24 cellular contexts compared by ENCODE assay signal in the genomic region with DNA sequence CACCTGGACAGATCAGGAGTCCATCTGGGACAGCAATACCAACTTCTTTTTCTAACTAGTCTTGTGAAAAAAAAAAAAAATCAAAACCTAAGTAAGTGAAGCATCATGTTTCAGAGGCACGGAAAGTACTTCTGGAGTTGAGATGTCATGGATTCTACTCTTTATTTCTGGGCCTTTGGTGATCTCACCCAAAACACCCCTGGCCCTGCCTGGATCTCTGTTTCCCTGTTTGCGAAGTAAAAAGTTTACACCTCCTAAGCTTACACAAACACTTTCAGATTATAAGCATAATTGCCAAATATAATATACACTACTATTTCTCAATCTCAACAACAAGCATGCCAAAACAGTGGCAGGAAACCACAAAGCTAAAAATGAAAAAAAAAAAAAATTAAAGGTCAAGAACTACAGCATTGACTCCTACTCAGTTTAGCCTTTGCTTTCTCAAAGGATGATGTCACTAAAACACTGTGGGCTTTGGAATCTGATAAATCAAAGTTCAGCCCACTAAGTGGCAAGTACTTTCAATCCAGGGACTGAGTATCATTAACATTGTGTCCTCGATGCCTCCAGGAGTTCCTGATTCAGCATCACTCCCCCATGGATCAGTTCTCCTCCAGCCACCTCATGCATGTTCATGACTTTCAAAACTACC.
DNase-seq lines count a peak whose midpoint lies in the region; ATAC-seq and TF ChIP-seq lines count a peak whose summit lies in the region.
"Had no signal": no experiment of that assay in that cellular context is flagged by ENCODE, and none has a peak within 500 bp of the region (broad histone marks: within the 10 kb centered on the region; RNA-seq: fewer than 3 reads in every experiment).

No MANE protein-coding gene starts in this region.

- H3K36me3 Mint-ChIP-seq in activated CD4-positive, alpha-beta T cell treated with anti-CD3 and anti-CD28 coated beads for 36 hours (ENCODE audit: low read depth): no peaks in the 10 kb centered on the region
- H3K36me3 Mint-ChIP-seq: stimulated activated effector memory CD8-positive, alpha-beta T cell treated with anti-CD3 and anti-CD28 coated beads, Interleukin-12 subunit alpha, Interleukin-12 subunit beta, amount 100 ng/mL, for 72 hours had no signal

- H3K27me3 Mint-ChIP-seq in activated CD4-positive, alpha-beta T cell treated with anti-CD3 and anti-CD28 coated beads for 36 hours: no peaks in the 10 kb centered on the region

- WGBS in testis, 2 donors: 60 to 73% methylated on average over 3 of the region's 3 CpGs

- H3K4me1 ChIP-seq in testis: no peaks in the 10 kb centered on the region
- H3K4me1 ChIP-seq: colonic mucosa, HAP-1 had no signal

- H3K27ac ChIP-seq in testis: no peak overlapping the region
- H3K27ac ChIP-seq: colonic mucosa, gastroesophageal sphincter, HL-60, neutrophil, thoracic aorta had no signal

- TF ChIP-seq CTCF in choroid plexus epithelial cell (conservative IDR thresholded peaks at IDR 0.05; ENCODE audit: low read depth, low read length) (no peak), testis (IDR thresholded peaks at IDR 0.05) (no peak)

- no peaks in the 10 kb centered on the region for H3K27me3 ChIP-seq in testis
- H3K27me3 ChIP-seq: colonic mucosa, gastroesophageal sphincter, neutrophil had no signal

- H3K27ac Mint-ChIP-seq in activated CD4-positive, alpha-beta T cell treated with anti-CD3 and anti-CD28 coated beads for 36 hours: no peak overlapping the region
- H3K27ac Mint-ChIP-seq: stimulated activated effector memory CD8-positive, alpha-beta T cell treated with anti-CD3 and anti-CD28 coated beads, Interleukin-12 subunit alpha, Interleukin-12 subunit beta, amount 100 ng/mL, for 72 hours had no signal

- peak; percentile 10 for DNase-seq in Daoy (ENCODE audit: low read depth)
- peak; percentile 22 for DNase-seq in M059J (ENCODE audit: low read depth)
- DNase-seq in choroid plexus epithelial cell (ENCODE audit: low read depth): peak; percentile 74
- DNase-seq in kidney tubule cell (ENCODE audit: low spot score): peak; percentile 23
- DNase-seq in activated CD4-positive, alpha-beta T cell treated with anti-CD3 and anti-CD28 coated beads for 36 hours: no peak
- DNase-seq in testis: no peak
- no peak for DNase-seq in DMS79 treated with DMSO at 0.1 percent for 48 hours (lab: John Stamatoyannopoulos, UW)
- DNase-seq: activated CD4-positive, alpha-beta T cell treated with anti-CD3 and anti-CD28 coated beads, Interleukin-2, amount 50 U/mL, for 4 hours; activated gamma-delta T cell treated with Interleukin-2 at 50 U/mL for 16 hours; amniotic stem cell; C1 segment of cervical spinal cord; colonic mucosa; left ventricle myocardium superior; NCI-H1417 treated with DMSO at 0.1 percent for 48 hours; NCI-H69; SHP77 treated with DMSO at 0.1 percent for 48 hours; stimulated activated CD4-positive, alpha-beta T cell treated with anti-CD3 and anti-CD28 coated beads, Interleukin-15, amount 100 ng/mL, for 24 hours had no signal

- H3K4me3 Mint-ChIP-seq in activated CD4-positive, alpha-beta T cell treated with anti-CD3 and anti-CD28 coated beads for 36 hours: no peak overlapping the region
- H3K4me3 Mint-ChIP-seq: stimulated activated effector memory CD8-positive, alpha-beta T cell treated with anti-CD3 and anti-CD28 coated beads, Interleukin-12 subunit alpha, Interleukin-12 subunit beta, amount 100 ng/mL, for 72 hours had no signal

- no peak for TF ChIP-seq POLR2A in testis (IDR thresholded peaks at IDR 0.05)

- H3K36me3 ChIP-seq in testis (ENCODE audit: low read depth, missing control alignments): no peaks in the 10 kb centered on the region
- H3K36me3 ChIP-seq: colonic mucosa, gastroesophageal sphincter, HAP-1, neutrophil, thoracic aorta had no signal

- H3K9me3 ChIP-seq in testis: no peaks in the 10 kb centered on the region
- H3K9me3 ChIP-seq: colonic mucosa, gastroesophageal sphincter, HAP-1, neutrophil, thoracic aorta had no signal

- POLR2A ChIA-PET in activated CD4-positive, alpha-beta T cell treated with anti-CD3 and anti-CD28 coated beads for 36 hours (lab: Charles Lee): interaction anchor here (0.6 kb wide), 1 partner anchor 15 kb away, joined by 3 read pairs; no protein-coding TSS in a partner anchor

- no peak for ATAC-seq in activated CD4-positive, alpha-beta T cell treated with anti-CD3 and anti-CD28 coated beads for 36 hours
- no peak for ATAC-seq in GM18517 (IDR thresholded peaks at IDR 0.05; ENCODE audit: unreplicated experiment)
- ATAC-seq: gastroesophageal sphincter; left ventricle myocardium superior; stimulated activated effector memory CD8-positive, alpha-beta T cell treated with anti-CD3 and anti-CD28 coated beads, Interleukin-12 subunit alpha, Interleukin-12 subunit beta, amount 100 ng/mL, for 72 hours had no signal

- H3K9me3 Mint-ChIP-seq in activated CD4-positive, alpha-beta T cell treated with anti-CD3 and anti-CD28 coated beads for 36 hours (ENCODE audit: low read depth): no peaks in the 10 kb centered on the region

- CTCF ChIA-PET in activated CD4-positive, alpha-beta T cell treated with anti-CD3 and anti-CD28 coated beads for 36 hours (lab: Charles Lee): interaction anchor here (0.7 to 0.8 kb wide), 2 partner anchors 79 to 137 kb away, joined by 3 read pairs; no protein-coding TSS in a partner anchor

- intact Hi-C loops in activated CD4-positive, alpha-beta T cell treated with anti-CD3 and anti-CD28 coated beads for 36 hours (cut with DNase I, micrococcal nuclease): no loop called here
- intact Hi-C loops in testis (cut with DNase I; ENCODE audit: low total_unique reads): no loop called here

- no peaks in the 10 kb centered on the region for H3K4me1 Mint-ChIP-seq in activated CD4-positive, alpha-beta T cell treated with anti-CD3 and anti-CD28 coated beads for 36 hours
- H3K4me1 Mint-ChIP-seq: stimulated activated effector memory CD8-positive, alpha-beta T cell treated with anti-CD3 and anti-CD28 coated beads, Interleukin-12 subunit alpha, Interleukin-12 subunit beta, amount 100 ng/mL, for 72 hours had no signal

- H3K4me3 ChIP-seq in choroid plexus epithelial cell (ENCODE audit: low read depth, low read length) (no peak overlapping the region), testis (no peak overlapping the region)
- H3K4me3 ChIP-seq: colonic mucosa, gastroesophageal sphincter, HAP-1, thoracic aorta had no signal

Comparison
In these comparisons a context has a peak if more than half of its experiments do, and no peak if none do; other contexts are left out.
1. DNase-seq: peak in Daoy (single experiment), M059J (single experiment), choroid plexus epithelial cell (single experiment) and kidney tubule cell (single experiment); none in activated CD4-positive, alpha-beta T cell treated with anti-CD3 and anti-CD28 coated beads for 36 hours (single experiment), testis (single experiment) and DMS79 treated with DMSO at 0.1 percent for 48 hours (single experiment).